27 cellular contexts compared by ENCODE assay signal in genomic region chr10:20618148-20618547, GRCh38.
"Had no signal": no experiment of that assay in that cellular context is flagged by ENCODE, and none has a peak within 500 bp of the region (broad histone marks: within the 10 kb centered on the region; RNA-seq: fewer than 3 reads in every experiment).

No MANE protein-coding gene starts in this region.

- H3K9me3 Mint-ChIP-seq: nephron, neural crest cell had no signal

- ATAC-seq: left colon, left lung, sciatic nerve had no signal

- H3K27me3 ChIP-seq: left lung, ovary, right atrium auricular region, suprapubic skin, tibial artery, uterus had no signal

- H3K4me1 Mint-ChIP-seq: neural crest cell had no signal

- DNase-seq: hippocampal formation; kidney; left colon; left lung; lower lobe of right lung; mammary epithelial cell; mesenchymal stem cell; naive B cell; ovary; stimulated activated CD4-positive, alpha-beta T cell treated with anti-CD3 and anti-CD28 coated beads, Interleukin-12 subunit alpha, Interleukin-12 subunit beta, amount 100 ng/mL, for 4 hours; stimulated activated CD4-positive, alpha-beta T cell treated with anti-CD3 and anti-CD28 coated beads, Interleukin-15, amount 100 ng/mL, for 24 hours; stimulated activated CD4-positive, alpha-beta T cell treated with anti-CD3 and anti-CD28 coated beads, Interleukin-2, amount 100 ng/mL, for 24 hours; stimulated activated CD4-positive, alpha-beta T cell treated with anti-CD3 and anti-CD28 coated beads, Interleukin-4, amount 100 ng/mL, for 1 hour; stimulated activated naive CD4-positive, alpha-beta T cell; tibial artery; trophoblast cell; uterus had no signal

- H3K27ac ChIP-seq: lower lobe of right lung, ovary, right atrium auricular region, skin epidermis, suprapubic skin, thoracic aorta, tibial artery, uterus had no signal

- H3K27ac Mint-ChIP-seq: naive B cell; progenitor cell of endocrine pancreas; stimulated activated naive CD8-positive, alpha-beta T cell treated with anti-CD3 and anti-CD28 coated beads, Interleukin-15, Interleukin-2, amounts not matched to agents 100 ng/mL and 50 ng/mL, for 24 hours had no signal

- H3K4me3 Mint-ChIP-seq: naive B cell; nephron; neural crest cell; stimulated activated naive CD8-positive, alpha-beta T cell treated with anti-CD3 and anti-CD28 coated beads, Interleukin-15, Interleukin-2, amounts not matched to agents 100 ng/mL and 50 ng/mL, for 24 hours had no signal

- H3K4me3 ChIP-seq: left lung, lower lobe of right lung, ovary, right atrium auricular region, skin epidermis, suprapubic skin, thoracic aorta, tibial artery, uterus had no signal

- H3K4me1 ChIP-seq: right atrium auricular region, suprapubic skin, uterus had no signal

- H3K9me3 ChIP-seq: left lung, lower lobe of right lung, ovary, right atrium auricular region, suprapubic skin, thoracic aorta, tibial artery, uterus had no signal

- H3K36me3 ChIP-seq: left lung, lower lobe of right lung, ovary, right atrium auricular region, suprapubic skin, thoracic aorta, tibial artery, uterus had no signal

- FAIRE-seq: islet of Langerhans, kidney had no signal

- H3K27me3 Mint-ChIP-seq: naive B cell; progenitor cell of endocrine pancreas; stimulated activated naive CD8-positive, alpha-beta T cell treated with anti-CD3 and anti-CD28 coated beads, Interleukin-15, Interleukin-2, amounts not matched to agents 100 ng/mL and 50 ng/mL, for 24 hours had no signal

- H3K36me3 Mint-ChIP-seq: naive B cell had no signal
